In genomic region chr3:134419214-134419965, GRCh38 we compare ENCODE assay signal across 1 cellular context.
TF ChIP-seq lines count a peak whose summit lies in the region.

No MANE protein-coding gene starts in this region.

TF ChIP-seq in HepG2, 621 proteins besides CTCF, POLR2A, EP300 and RAD21 (continued from another document and continues in another):
- TF ChIP-seq ZNF609 (CRISPR knock-in tag; IDR thresholded peaks at IDR 0.05; ENCODE audit: borderline replicate concordance), result no peak; the same call in 1 of the 2 replicates
- no peak for TF ChIP-seq ZNF367 (CRISPR knock-in tag; IDR thresholded peaks at IDR 0.05; ENCODE audit: borderline replicate concordance)
- TF ChIP-seq IRF2 (CRISPR knock-in tag; IDR thresholded peaks at IDR 0.05), result no peak
- peak; percentile 73 for TF ChIP-seq FOXP4 (CRISPR knock-in tag; IDR thresholded peaks at IDR 0.05)
- no peak for TF ChIP-seq NCOA5 (CRISPR knock-in tag; IDR thresholded peaks at IDR 0.05)
- no peak for TF ChIP-seq ZNF432 (CRISPR knock-in tag; IDR thresholded peaks at IDR 0.05; ENCODE audit: borderline replicate concordance)
- no peak for TF ChIP-seq ZNF343 (CRISPR knock-in tag; IDR thresholded peaks at IDR 0.05)
- no peak for TF ChIP-seq NFYB (CRISPR knock-in tag; IDR thresholded peaks at IDR 0.05)
- TF ChIP-seq SRSF1 (optimal IDR thresholded peaks at IDR 0.05; ENCODE audit: low read depth, low read length), result no peak
- no peak for TF ChIP-seq NCOA1 (CRISPR knock-in tag; IDR thresholded peaks at IDR 0.05)
- TF ChIP-seq, protein P1, sequence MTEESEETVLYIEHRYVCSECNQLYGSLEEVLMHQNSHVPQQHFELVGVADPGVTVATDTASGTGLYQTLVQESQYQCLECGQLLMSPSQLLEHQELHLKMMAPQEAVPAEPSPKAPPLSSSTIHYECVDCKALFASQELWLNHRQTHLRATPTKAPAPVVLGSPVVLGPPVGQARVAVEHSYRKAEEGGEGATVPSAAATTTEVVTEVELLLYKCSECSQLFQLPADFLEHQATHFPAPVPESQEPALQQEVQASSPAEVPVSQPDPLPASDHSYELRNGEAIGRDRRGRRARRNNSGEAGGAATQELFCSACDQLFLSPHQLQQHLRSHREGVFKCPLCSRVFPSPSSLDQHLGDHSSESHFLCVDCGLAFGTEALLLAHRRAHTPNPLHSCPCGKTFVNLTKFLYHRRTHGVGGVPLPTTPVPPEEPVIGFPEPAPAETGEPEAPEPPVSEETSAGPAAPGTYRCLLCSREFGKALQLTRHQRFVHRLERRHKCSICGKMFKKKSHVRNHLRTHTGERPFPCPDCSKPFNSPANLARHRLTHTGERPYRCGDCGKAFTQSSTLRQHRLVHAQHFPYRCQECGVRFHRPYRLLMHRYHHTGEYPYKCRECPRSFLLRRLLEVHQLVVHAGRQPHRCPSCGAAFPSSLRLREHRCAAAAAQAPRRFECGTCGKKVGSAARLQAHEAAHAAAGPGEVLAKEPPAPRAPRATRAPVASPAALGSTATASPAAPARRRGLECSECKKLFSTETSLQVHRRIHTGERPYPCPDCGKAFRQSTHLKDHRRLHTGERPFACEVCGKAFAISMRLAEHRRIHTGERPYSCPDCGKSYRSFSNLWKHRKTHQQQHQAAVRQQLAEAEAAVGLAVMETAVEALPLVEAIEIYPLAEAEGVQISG (CRISPR knock-in tag; IDR thresholded peaks at IDR 0.05), result peak; percentile 45
- TF ChIP-seq ZNF264 (CRISPR knock-in tag; IDR thresholded peaks at IDR 0.05), result no peak
- no peak for TF ChIP-seq ZNF414 (CRISPR knock-in tag; IDR thresholded peaks at IDR 0.05)
- TF ChIP-seq ZNF546 (CRISPR knock-in tag; conservative IDR thresholded peaks at IDR 0.05), result no peak
- no peak; the same call in 1 of the 2 replicates for TF ChIP-seq CREM (IDR thresholded peaks at IDR 0.05)
- TF ChIP-seq CREM (CRISPR knock-in tag; IDR thresholded peaks at IDR 0.05), result no peak
- no peak for TF ChIP-seq ZNF30 (CRISPR knock-in tag; IDR thresholded peaks at IDR 0.05)
- no peak for TF ChIP-seq DPF2 (CRISPR knock-in tag; IDR thresholded peaks at IDR 0.05; ENCODE audit: borderline replicate concordance, low read depth)
- no peak for TF ChIP-seq SATB2 (CRISPR knock-in tag; IDR thresholded peaks at IDR 0.05)
- TF ChIP-seq, protein P2, sequence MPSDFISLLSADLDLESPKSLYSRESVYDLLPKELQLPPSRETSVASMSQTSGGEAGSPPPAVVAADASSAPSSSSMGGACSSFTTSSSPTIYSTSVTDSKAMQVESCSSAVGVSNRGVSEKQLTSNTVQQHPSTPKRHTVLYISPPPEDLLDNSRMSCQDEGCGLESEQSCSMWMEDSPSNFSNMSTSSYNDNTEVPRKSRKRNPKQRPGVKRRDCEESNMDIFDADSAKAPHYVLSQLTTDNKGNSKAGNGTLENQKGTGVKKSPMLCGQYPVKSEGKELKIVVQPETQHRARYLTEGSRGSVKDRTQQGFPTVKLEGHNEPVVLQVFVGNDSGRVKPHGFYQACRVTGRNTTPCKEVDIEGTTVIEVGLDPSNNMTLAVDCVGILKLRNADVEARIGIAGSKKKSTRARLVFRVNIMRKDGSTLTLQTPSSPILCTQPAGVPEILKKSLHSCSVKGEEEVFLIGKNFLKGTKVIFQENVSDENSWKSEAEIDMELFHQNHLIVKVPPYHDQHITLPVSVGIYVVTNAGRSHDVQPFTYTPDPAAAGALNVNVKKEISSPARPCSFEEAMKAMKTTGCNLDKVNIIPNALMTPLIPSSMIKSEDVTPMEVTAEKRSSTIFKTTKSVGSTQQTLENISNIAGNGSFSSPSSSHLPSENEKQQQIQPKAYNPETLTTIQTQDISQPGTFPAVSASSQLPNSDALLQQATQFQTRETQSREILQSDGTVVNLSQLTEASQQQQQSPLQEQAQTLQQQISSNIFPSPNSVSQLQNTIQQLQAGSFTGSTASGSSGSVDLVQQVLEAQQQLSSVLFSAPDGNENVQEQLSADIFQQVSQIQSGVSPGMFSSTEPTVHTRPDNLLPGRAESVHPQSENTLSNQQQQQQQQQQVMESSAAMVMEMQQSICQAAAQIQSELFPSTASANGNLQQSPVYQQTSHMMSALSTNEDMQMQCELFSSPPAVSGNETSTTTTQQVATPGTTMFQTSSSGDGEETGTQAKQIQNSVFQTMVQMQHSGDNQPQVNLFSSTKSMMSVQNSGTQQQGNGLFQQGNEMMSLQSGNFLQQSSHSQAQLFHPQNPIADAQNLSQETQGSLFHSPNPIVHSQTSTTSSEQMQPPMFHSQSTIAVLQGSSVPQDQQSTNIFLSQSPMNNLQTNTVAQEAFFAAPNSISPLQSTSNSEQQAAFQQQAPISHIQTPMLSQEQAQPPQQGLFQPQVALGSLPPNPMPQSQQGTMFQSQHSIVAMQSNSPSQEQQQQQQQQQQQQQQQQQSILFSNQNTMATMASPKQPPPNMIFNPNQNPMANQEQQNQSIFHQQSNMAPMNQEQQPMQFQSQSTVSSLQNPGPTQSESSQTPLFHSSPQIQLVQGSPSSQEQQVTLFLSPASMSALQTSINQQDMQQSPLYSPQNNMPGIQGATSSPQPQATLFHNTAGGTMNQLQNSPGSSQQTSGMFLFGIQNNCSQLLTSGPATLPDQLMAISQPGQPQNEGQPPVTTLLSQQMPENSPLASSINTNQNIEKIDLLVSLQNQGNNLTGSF (CRISPR knock-in tag; IDR thresholded peaks at IDR 0.05), result no peak
- TF ChIP-seq ETS1 (CRISPR knock-in tag; IDR thresholded peaks at IDR 0.05), result no peak
- 0 out of 2 replicates have a peak, but pooled peaks have one; percentile 12 for TF ChIP-seq CEBPB (IDR thresholded peaks at IDR 0.05; ENCODE audit: borderline replicate concordance, low read depth, low read length)
- TF ChIP-seq ELF3 (CRISPR knock-in tag; IDR thresholded peaks at IDR 0.05), result peak; percentile 61
- TF ChIP-seq SIX1 (CRISPR knock-in tag; IDR thresholded peaks at IDR 0.05; ENCODE audit: borderline replicate concordance), result no peak; the same call in 1 of the 2 replicates
- no peak for TF ChIP-seq ZNF879 (CRISPR knock-in tag; IDR thresholded peaks at IDR 0.05)
- TF ChIP-seq MNT (IDR thresholded peaks at IDR 0.05), result no peak
- no peak for TF ChIP-seq HNRNPH1 (optimal IDR thresholded peaks at IDR 0.05; ENCODE audit: low read depth, low read length)
- no peak for TF ChIP-seq ZNF143 (CRISPR knock-in tag; IDR thresholded peaks at IDR 0.05)
- TF ChIP-seq TBL1XR1 (IDR thresholded peaks at IDR 0.05; ENCODE audit: borderline replicate concordance, low read length, partially characterized antibody), result no peak
- TF ChIP-seq CCAR2 (optimal IDR thresholded peaks at IDR 0.05; ENCODE audit: low read depth, low read length), result no peak
- TF ChIP-seq RORA (CRISPR knock-in tag; IDR thresholded peaks at IDR 0.05), result no peak
- peak; percentile 46; the same call in 1 of the 2 replicates for TF ChIP-seq SOX5 (CRISPR knock-in tag; IDR thresholded peaks at IDR 0.05; ENCODE audit: borderline replicate concordance)
- no peak for TF ChIP-seq CENPX (CRISPR knock-in tag; IDR thresholded peaks at IDR 0.05)
- no peak for TF ChIP-seq MEIS1 (CRISPR knock-in tag; IDR thresholded peaks at IDR 0.05; ENCODE audit: borderline replicate concordance)
- no peak for TF ChIP-seq TRIM22 (IDR thresholded peaks at IDR 0.05)
- TF ChIP-seq, protein P3, sequence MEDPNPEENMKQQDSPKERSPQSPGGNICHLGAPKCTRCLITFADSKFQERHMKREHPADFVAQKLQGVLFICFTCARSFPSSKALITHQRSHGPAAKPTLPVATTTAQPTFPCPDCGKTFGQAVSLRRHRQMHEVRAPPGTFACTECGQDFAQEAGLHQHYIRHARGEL (CRISPR knock-in tag; IDR thresholded peaks at IDR 0.05), result no peak
- TF ChIP-seq EZH2 (conservative IDR thresholded peaks at IDR 0.05; ENCODE audit: low read depth, low read length), result no peak
- TF ChIP-seq ATF7-NPFF (CRISPR knock-in tag; IDR thresholded peaks at IDR 0.05; ENCODE audit: low read depth), result no peak
- no peak for TF ChIP-seq ZNF260 (CRISPR knock-in tag; IDR thresholded peaks at IDR 0.05; ENCODE audit: borderline replicate concordance, low read depth)
- TF ChIP-seq GABPB1 (CRISPR knock-in tag; IDR thresholded peaks at IDR 0.05), result no peak; the same call in 1 of the 2 replicates
- TF ChIP-seq, protein P4, sequence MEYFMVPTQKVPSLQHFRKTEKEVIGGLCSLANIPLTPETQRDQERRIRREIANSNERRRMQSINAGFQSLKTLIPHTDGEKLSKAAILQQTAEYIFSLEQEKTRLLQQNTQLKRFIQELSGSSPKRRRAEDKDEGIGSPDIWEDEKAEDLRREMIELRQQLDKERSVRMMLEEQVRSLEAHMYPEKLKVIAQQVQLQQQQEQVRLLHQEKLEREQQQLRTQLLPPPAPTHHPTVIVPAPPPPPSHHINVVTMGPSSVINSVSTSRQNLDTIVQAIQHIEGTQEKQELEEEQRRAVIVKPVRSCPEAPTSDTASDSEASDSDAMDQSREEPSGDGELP (IDR thresholded peaks at IDR 0.05; ENCODE audit: borderline replicate concordance, low read depth), result peak; percentile 96
- no peak for TF ChIP-seq GLI4 (CRISPR knock-in tag; IDR thresholded peaks at IDR 0.05; ENCODE audit: borderline replicate concordance)
